Comparison of ENCODE assay signal across 1 cellular context in genomic region chr11:67482736-67483497, GRCh38.
TF ChIP-seq lines count a peak whose summit lies in the region.

Gene AIP, plus strand, starts transcription at chr11:67483026. Its CDS starts 133 bp downstream, at chr11:67483159.

TF ChIP-seq in HepG2, 621 proteins besides CTCF, POLR2A, EP300 and RAD21 (continued from another document and continues in another):
- 0 out of 2 replicates have a peak, but pooled peaks have one; percentile 45 for TF ChIP-seq ZBTB37 (CRISPR knock-in tag; IDR thresholded peaks at IDR 0.05)
- TF ChIP-seq ZIK1 (CRISPR knock-in tag; IDR thresholded peaks at IDR 0.05; ENCODE audit: borderline replicate concordance, low read depth) = peak; percentile 96; the same call in 1 of the 2 replicates
- TF ChIP-seq MTERF4 (CRISPR knock-in tag; IDR thresholded peaks at IDR 0.05) = peak; percentile 98; the same call in 1 of the 2 replicates
- TF ChIP-seq ATRX (CRISPR knock-in tag; IDR thresholded peaks at IDR 0.05; ENCODE audit: borderline replicate concordance) = no peak
- no peak for TF ChIP-seq TBP (CRISPR knock-in tag; IDR thresholded peaks at IDR 0.05)
- peak; percentile 97; the same call in 1 of the 2 replicates for TF ChIP-seq ZNF670 (CRISPR knock-in tag; IDR thresholded peaks at IDR 0.05; ENCODE audit: borderline replicate concordance)
- TF ChIP-seq ZNF678 (CRISPR knock-in tag; IDR thresholded peaks at IDR 0.05) = peak; percentile 97; the same call in 1 of the 2 replicates
- TF ChIP-seq FIP1L1 (IDR thresholded peaks at IDR 0.05; ENCODE audit: borderline replicate concordance, insufficient read depth, low read depth, low read length) = 0 out of 2 replicates have a peak, but pooled peaks have one; percentile 59
- peak; percentile 96 for TF ChIP-seq SP4 (CRISPR knock-in tag; IDR thresholded peaks at IDR 0.05)
- peak; percentile 100 for TF ChIP-seq MAX (IDR thresholded peaks at IDR 0.05)
- peak; percentile 90 for TF ChIP-seq REL (CRISPR knock-in tag; conservative IDR thresholded peaks at IDR 0.05)
- TF ChIP-seq ZFP36L2 (CRISPR knock-in tag; IDR thresholded peaks at IDR 0.05) = no peak
- peak; percentile 100 for TF ChIP-seq ZNF687 (CRISPR knock-in tag; IDR thresholded peaks at IDR 0.05)
- TF ChIP-seq ZNF550 (CRISPR knock-in tag; IDR thresholded peaks at IDR 0.05; ENCODE audit: borderline replicate concordance) = peak; percentile 78; the same call in 1 of the 2 replicates
- no peak for TF ChIP-seq ZNF432 (CRISPR knock-in tag; IDR thresholded peaks at IDR 0.05; ENCODE audit: borderline replicate concordance)
- peak; percentile 57 for TF ChIP-seq CBX1 (IDR thresholded peaks at IDR 0.05; ENCODE audit: low read depth)
- peak; percentile 95 for TF ChIP-seq SAFB2 (CRISPR knock-in tag; IDR thresholded peaks at IDR 0.05; ENCODE audit: borderline replicate concordance, low read depth)
- no peak; the same call in none of the 2 replicates for TF ChIP-seq POLR2AphosphoS5 (IDR thresholded peaks at IDR 0.05; ENCODE audit: low read depth, low read length)
- 0 out of 2 replicates have a peak, but pooled peaks have one; percentile 80 for TF ChIP-seq TOE1 (CRISPR knock-in tag; IDR thresholded peaks at IDR 0.05)
- no peak for TF ChIP-seq PTBP1 (IDR thresholded peaks at IDR 0.05; ENCODE audit: low read depth, low read length, poor library complexity, severe bottlenecking)
- TF ChIP-seq ZNF800 (CRISPR knock-in tag; IDR thresholded peaks at IDR 0.05) = peak; percentile 68
- no peak for TF ChIP-seq NCOR1 (IDR thresholded peaks at IDR 0.05; ENCODE audit: borderline replicate concordance, low read length)
- peak; percentile 97 for TF ChIP-seq ZNF101 (CRISPR knock-in tag; IDR thresholded peaks at IDR 0.05; ENCODE audit: borderline replicate concordance, low read depth)
- no peak for TF ChIP-seq SYNCRIP (IDR thresholded peaks at IDR 0.05; ENCODE audit: insufficient read depth, low read depth, low read length)
- peak; percentile 97 for TF ChIP-seq RNF219 (CRISPR knock-in tag; IDR thresholded peaks at IDR 0.05)
- no peak for TF ChIP-seq SRSF1 (optimal IDR thresholded peaks at IDR 0.05; ENCODE audit: low read depth, low read length)
- TF ChIP-seq ZHX2 (IDR thresholded peaks at IDR 0.05; ENCODE audit: low read depth) = peak; percentile 93
- no peak for TF ChIP-seq ZHX2 (CRISPR knock-in tag; IDR thresholded peaks at IDR 0.05; ENCODE audit: borderline replicate concordance)
- peak; percentile 52; the same call in 1 of the 2 replicates for TF ChIP-seq AHDC1 (CRISPR knock-in tag; IDR thresholded peaks at IDR 0.05; ENCODE audit: borderline replicate concordance)
